ENCODE assay signal across 7 cellular contexts in genomic region chr5:111410067-111410466, GRCh38.
DNase-seq lines count a peak whose midpoint lies in the region; ATAC-seq and TF ChIP-seq lines count a peak whose summit lies in the region.
"Not testable (repeated sequence)": the region's sequence is repeated elsewhere in the genome, so short reads cannot be mapped to it uniquely, and the experiment has no call there.

No MANE protein-coding gene starts in this region.

- H3K36me3 ChIP-seq in CD8-positive, alpha-beta T cell (ENCODE audit: insufficient read depth, low read length), result not testable (repeated sequence)
- peaks cover 21% of the 10 kb centered on the region for H3K36me3 ChIP-seq in OCI-LY3 (replicated peaks; ENCODE audit: low read depth, low read length)

- not testable (repeated sequence) for H4K20me1 ChIP-seq in OCI-LY3 (ENCODE audit: insufficient read depth, low read length)

- H3K36me3 Mint-ChIP-seq in CD4-positive, alpha-beta T cell (ENCODE audit: low read depth), result peaks cover 88% of the 10 kb centered on the region
- H3K36me3 Mint-ChIP-seq in CD8-positive, alpha-beta T cell, result peaks cover 76% of the 10 kb centered on the region
- H3K36me3 Mint-ChIP-seq in activated T-cell treated with anti-CD3 and anti-CD28 coated beads, Interleukin-2, amount 50 U/mL, for 72 hours (ENCODE audit: insufficient read depth in 2 of 2), result peaks cover 12 to 45% of the 10 kb centered on the region in 2 donors
- peaks cover 45% of the 10 kb centered on the region for H3K36me3 Mint-ChIP-seq in activated naive CD4-positive, alpha-beta T cell treated with anti-CD3 and anti-CD28 coated beads, Interleukin-2, amount 50 U/mL, for 24 hours
- H3K36me3 Mint-ChIP-seq in activated naive CD8-positive, alpha-beta T cell treated with anti-CD3 and anti-CD28 coated beads, Interleukin-2, amount 50 U/mL, for 24 hours (ENCODE audit: low read depth), result peaks cover 47% of the 10 kb centered on the region
- not testable (repeated sequence) for H3K36me3 Mint-ChIP-seq in memory B cell

- POLR2A ChIA-PET in CD4-positive, alpha-beta T cell (lab: Charles Lee); CD8-positive, alpha-beta T cell (lab: Charles Lee): not testable (repeated sequence)

- not testable (repeated sequence) for H3K27ac ChIP-seq in CD4-positive, alpha-beta T cell (ENCODE audit: low read depth, low read length); CD8-positive, alpha-beta T cell (ENCODE audit: low read depth, low read length)
- peak overlapping the region; percentile 35; the same call in 1 of the 2 replicates for H3K27ac ChIP-seq in OCI-LY3 (ENCODE audit: low read length)

- not testable (repeated sequence) for H3K27me3 ChIP-seq in CD4-positive, alpha-beta T cell (ENCODE audit: control insufficient read depth, insufficient read depth, low read length); CD8-positive, alpha-beta T cell (ENCODE audit: insufficient read depth, low read length); OCI-LY3 (ENCODE audit: low read depth, low read length)

- H3K27me3 Mint-ChIP-seq in CD4-positive, alpha-beta T cell; CD8-positive, alpha-beta T cell (ENCODE audit: low read depth); activated T-cell treated with anti-CD3 and anti-CD28 coated beads, Interleukin-2, amount 50 U/mL, for 72 hours (ENCODE audit: low read depth); activated naive CD4-positive, alpha-beta T cell treated with anti-CD3 and anti-CD28 coated beads, Interleukin-2, amount 50 U/mL, for 24 hours; activated naive CD8-positive, alpha-beta T cell treated with anti-CD3 and anti-CD28 coated beads, Interleukin-2, amount 50 U/mL, for 24 hours; memory B cell: not testable (repeated sequence)

- intact Hi-C loops in CD4-positive, alpha-beta T cell (cut with DNase I, micrococcal nuclease); CD8-positive, alpha-beta T cell (cut with DNase I, micrococcal nuclease): not testable (repeated sequence)

- not testable (repeated sequence) for H3K4me1 ChIP-seq in CD8-positive, alpha-beta T cell (ENCODE audit: insufficient read depth, low read length)
- peaks cover 14% of the 10 kb centered on the region for H3K4me1 ChIP-seq in OCI-LY3 (ENCODE audit: low read length)

- not testable (repeated sequence) for H2AFZ ChIP-seq in OCI-LY3 (ENCODE audit: low read depth, low read length)

- H3K4me1 Mint-ChIP-seq in CD4-positive, alpha-beta T cell (ENCODE audit: low read depth), result peaks cover 21% of the 10 kb centered on the region
- H3K4me1 Mint-ChIP-seq in CD8-positive, alpha-beta T cell (ENCODE audit: low read depth), result peaks cover 12% of the 10 kb centered on the region
- H3K4me1 Mint-ChIP-seq in activated T-cell treated with anti-CD3 and anti-CD28 coated beads, Interleukin-2, amount 50 U/mL, for 72 hours (ENCODE audit: low read depth); activated naive CD8-positive, alpha-beta T cell treated with anti-CD3 and anti-CD28 coated beads, Interleukin-2, amount 50 U/mL, for 24 hours; memory B cell: not testable (repeated sequence)
- peaks cover 19% of the 10 kb centered on the region for H3K4me1 Mint-ChIP-seq in activated naive CD4-positive, alpha-beta T cell treated with anti-CD3 and anti-CD28 coated beads, Interleukin-2, amount 50 U/mL, for 24 hours

- H3K79me2 ChIP-seq in OCI-LY3 (ENCODE audit: low read length), result not testable (repeated sequence)

- not testable (repeated sequence) for TF ChIP-seq CTCF in CD4-positive, alpha-beta T cell (IDR thresholded peaks at IDR 0.05); CD8-positive, alpha-beta T cell (IDR thresholded peaks at IDR 0.05); OCI-LY3 (IDR thresholded peaks at IDR 0.05; ENCODE audit: low read depth, low read length)

- H3K9ac ChIP-seq in OCI-LY3 (ENCODE audit: low read length), result not testable (repeated sequence)

- not testable (repeated sequence) for H3K9me3 ChIP-seq in CD4-positive, alpha-beta T cell (ENCODE audit: control insufficient read depth, low read length); CD8-positive, alpha-beta T cell (ENCODE audit: low read length); OCI-LY3 (ENCODE audit: insufficient read depth, low read length)

- not testable (repeated sequence) for H3K4me3 ChIP-seq in CD8-positive, alpha-beta T cell (ENCODE audit: low read depth, low read length); OCI-LY3 (ENCODE audit: low read length)

- H3K4me2 ChIP-seq in OCI-LY3 (ENCODE audit: low read length), result 0 out of 2 replicates have a peak overlapping the region, but pooled peaks have one; percentile 12

- CTCF ChIA-PET in CD4-positive, alpha-beta T cell (lab: Charles Lee); CD8-positive, alpha-beta T cell (lab: Charles Lee): not testable (repeated sequence)

- H3K27ac Mint-ChIP-seq in CD4-positive, alpha-beta T cell, result peak overlapping the region; percentile 12
- H3K27ac Mint-ChIP-seq in CD8-positive, alpha-beta T cell, result peak overlapping the region; percentile 16
- H3K27ac Mint-ChIP-seq in activated T-cell treated with anti-CD3 and anti-CD28 coated beads, Interleukin-2, amount 50 U/mL, for 72 hours, result peak overlapping the region; percentile 36
- peak overlapping the region; percentile 26 for H3K27ac Mint-ChIP-seq in activated naive CD4-positive, alpha-beta T cell treated with anti-CD3 and anti-CD28 coated beads, Interleukin-2, amount 50 U/mL, for 24 hours
- peak overlapping the region; percentile 13 for H3K27ac Mint-ChIP-seq in activated naive CD8-positive, alpha-beta T cell treated with anti-CD3 and anti-CD28 coated beads, Interleukin-2, amount 50 U/mL, for 24 hours
- H3K27ac Mint-ChIP-seq in memory B cell, result not testable (repeated sequence)

- not testable (repeated sequence) for ATAC-seq in CD4-positive, alpha-beta T cell (ENCODE audit: poor library complexity); CD8-positive, alpha-beta T cell; activated T-cell treated with anti-CD3 and anti-CD28 coated beads, Interleukin-2, amount 50 U/mL, for 72 hours (replicated peaks in 1 of 2); activated naive CD8-positive, alpha-beta T cell treated with anti-CD3 and anti-CD28 coated beads, Interleukin-2, amount 50 U/mL, for 24 hours
- ATAC-seq in memory B cell (ENCODE audit: low read depth), result peak; percentile 19

- H3K4me3 Mint-ChIP-seq in CD4-positive, alpha-beta T cell; CD8-positive, alpha-beta T cell; activated T-cell treated with anti-CD3 and anti-CD28 coated beads, Interleukin-2, amount 50 U/mL, for 72 hours; activated naive CD4-positive, alpha-beta T cell treated with anti-CD3 and anti-CD28 coated beads, Interleukin-2, amount 50 U/mL, for 24 hours; activated naive CD8-positive, alpha-beta T cell treated with anti-CD3 and anti-CD28 coated beads, Interleukin-2, amount 50 U/mL, for 24 hours; memory B cell: not testable (repeated sequence)

- DNase-seq in CD4-positive, alpha-beta T cell; CD8-positive, alpha-beta T cell; activated T-cell treated with anti-CD3 and anti-CD28 coated beads, Interleukin-2, amount 50 U/mL, for 72 hours; activated naive CD8-positive, alpha-beta T cell treated with anti-CD3 and anti-CD28 coated beads, Interleukin-2, amount 50 U/mL, for 24 hours; memory B cell (ENCODE audit: low spot score in 2 of 2): not testable (repeated sequence)

- H3K9me3 Mint-ChIP-seq in CD4-positive, alpha-beta T cell; CD8-positive, alpha-beta T cell; activated T-cell treated with anti-CD3 and anti-CD28 coated beads, Interleukin-2, amount 50 U/mL, for 72 hours; memory B cell: not testable (repeated sequence)
- peaks cover 19% of the 10 kb centered on the region for H3K9me3 Mint-ChIP-seq in activated naive CD4-positive, alpha-beta T cell treated with anti-CD3 and anti-CD28 coated beads, Interleukin-2, amount 50 U/mL, for 24 hours
- H3K9me3 Mint-ChIP-seq in activated naive CD8-positive, alpha-beta T cell treated with anti-CD3 and anti-CD28 coated beads, Interleukin-2, amount 50 U/mL, for 24 hours, result peaks cover 38% of the 10 kb centered on the region
